ENCODE assay signal across 18 cellular contexts in the genomic region with DNA sequence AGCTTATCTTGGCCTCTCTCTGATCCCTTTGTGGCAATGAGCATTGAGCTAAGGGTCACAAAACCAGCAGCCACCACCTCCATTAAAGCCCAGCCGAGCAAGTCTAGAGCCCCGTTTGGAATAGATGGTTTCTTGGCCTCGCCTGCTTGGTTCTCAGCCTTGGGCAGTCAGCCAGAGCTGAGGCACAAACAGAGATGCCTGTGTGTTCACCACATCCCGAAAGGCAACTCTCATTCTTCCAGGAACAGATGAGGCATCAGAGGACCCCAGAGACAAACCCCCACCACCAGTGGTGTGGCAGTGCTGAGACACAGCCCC.
DNase-seq lines count a peak whose midpoint lies in the region; ATAC-seq, FAIRE-seq and TF ChIP-seq lines count a peak whose summit lies in the region.
"Had no signal": no experiment of that assay in that cellular context is flagged by ENCODE, and none has a peak within 500 bp of the region (broad histone marks: within the 10 kb centered on the region; RNA-seq: fewer than 3 reads in every experiment).

No MANE protein-coding gene starts in this region.

- H3K4me3 ChIP-seq in astrocyte (ENCODE audit: insufficient read depth, low read depth, low read length) (no peak overlapping the region), fibroblast of pulmonary artery (replicated peaks; ENCODE audit: low read depth, low read length) (no peak overlapping the region), esophagus squamous epithelium (no peak overlapping the region)
- H3K4me3 ChIP-seq: SK-N-MC had no signal

- H3K79me2 ChIP-seq in astrocyte (ENCODE audit: insufficient read depth, low read length) = no peaks in the 10 kb centered on the region

- H3K36me3 ChIP-seq in astrocyte (ENCODE audit: insufficient read depth, low read length) (no peaks in the 10 kb centered on the region), esophagus squamous epithelium (no peaks in the 10 kb centered on the region)

- H3K4me1 ChIP-seq in astrocyte (ENCODE audit: insufficient read depth, low read length) (no peaks in the 10 kb centered on the region), esophagus squamous epithelium (peaks cover 0 to 20% (median 0%) of the 10 kb centered on the region in 3 donors)

- no peak overlapping the region for H3K4me2 ChIP-seq in astrocyte (ENCODE audit: low read length)

- no peak overlapping the region for H3K27ac ChIP-seq in astrocyte (ENCODE audit: low read depth, low read length)
- H3K27ac ChIP-seq in RWPE1 = no peak overlapping the region
- H3K27ac ChIP-seq in esophagus squamous epithelium = no peak overlapping the region
- H3K27ac ChIP-seq: epithelial cell of prostate, SK-N-MC had no signal

- FAIRE-seq in astrocyte (lab: Jason Lieb, UNC) = no peak
- FAIRE-seq: GM19239 had no signal

- H3K27ac Mint-ChIP-seq in astrocyte (ENCODE audit: unreplicated experiment) = no peak overlapping the region
- H3K27ac Mint-ChIP-seq: stimulated activated naive CD8-positive, alpha-beta T cell treated with anti-CD3 and anti-CD28 coated beads, Interleukin-15, Interleukin-2, amounts not matched to agents 100 ng/mL and 50 ng/mL, for 24 hours had no signal

- intact Hi-C loops in esophagus squamous epithelium (cut with DNase I) = no loop called here

- no peaks in the 10 kb centered on the region for H3K36me3 Mint-ChIP-seq in astrocyte (ENCODE audit: low read depth, unreplicated experiment)

- POLR2A ChIA-PET in RWPE1 (lab: Yijun Ruan, JAX; ENCODE audit: low non-redundant PET) = no interaction called here

- H3K9ac ChIP-seq in astrocyte (ENCODE audit: low read length) = no peak overlapping the region

- TF ChIP-seq CTCF in astrocyte (IDR thresholded peaks at IDR 0.05; ENCODE audit: insufficient read depth, low read depth, low read length) = no peak
- TF ChIP-seq CTCF in fibroblast of pulmonary artery (IDR thresholded peaks at IDR 0.05; ENCODE audit: low read length, missing control alignments) = no peak
- TF ChIP-seq CTCF in RWPE1 (conservative IDR thresholded peaks at IDR 0.05; ENCODE audit: low read depth) = no peak
- no peak for TF ChIP-seq CTCF in omental fat pad (IDR thresholded peaks at IDR 0.05)
- TF ChIP-seq CTCF in esophagus squamous epithelium (IDR thresholded peaks at IDR 0.05) = no peak

- H2AFZ ChIP-seq in astrocyte (ENCODE audit: low read depth, low read length) = no peak overlapping the region

- no peak for TF ChIP-seq POLR2A in esophagus squamous epithelium (IDR thresholded peaks at IDR 0.05)

- peaks cover 88% of the 10 kb centered on the region for H3K27me3 Mint-ChIP-seq in astrocyte (ENCODE audit: low read depth, unreplicated experiment)

- H3K4me3 Mint-ChIP-seq in astrocyte (ENCODE audit: unreplicated experiment) = no peak overlapping the region
- H3K4me3 Mint-ChIP-seq: stimulated activated naive CD8-positive, alpha-beta T cell treated with anti-CD3 and anti-CD28 coated beads, Interleukin-15, Interleukin-2, amounts not matched to agents 100 ng/mL and 50 ng/mL, for 24 hours had no signal

- ATAC-seq in omental fat pad (ENCODE audit: low FRiP score) (no peak), GM21367 (IDR thresholded peaks at IDR 0.05; ENCODE audit: unreplicated experiment) (no peak)
- ATAC-seq: activated CD4-positive, CD25-positive, alpha-beta regulatory T cell treated with anti-CD3 and anti-CD28 coated beads, Interleukin-2, amount 50 U/mL, for 24 hours had no signal

- no peaks in the 10 kb centered on the region for H4K20me1 ChIP-seq in astrocyte (ENCODE audit: insufficient read depth, low read length)

- peaks cover 12% of the 10 kb centered on the region for H3K9me3 Mint-ChIP-seq in astrocyte (ENCODE audit: unreplicated experiment)
- H3K9me3 Mint-ChIP-seq: stimulated activated naive CD8-positive, alpha-beta T cell treated with anti-CD3 and anti-CD28 coated beads, Interleukin-15, Interleukin-2, amounts not matched to agents 100 ng/mL and 50 ng/mL, for 24 hours had no signal

- peak; percentile 6 for DNase-seq in EH (ENCODE audit: low read depth)
- DNase-seq in astrocyte (ENCODE audit: low read depth) = peak; percentile 21
- peak; percentile 13 for DNase-seq in fibroblast of pulmonary artery (ENCODE audit: low read depth)
- DNase-seq in retina = peak; percentile 9
- no peak for DNase-seq in RWPE1 (ENCODE audit: low spot score)
- no peak for DNase-seq in omental fat pad (ENCODE audit: low spot score)
- no peak for DNase-seq in esophagus squamous epithelium (lab: John Stamatoyannopoulos, UW)
- DNase-seq: amniotic stem cell, GOT3, mesenchymal stem cell, NCI-H1417 treated with DMSO at 0.1 percent for 48 hours, T-helper 9 cell had no signal

- CTCF ChIA-PET in RWPE1 (lab: Yijun Ruan, JAX) = interaction anchor here (0.6 to 0.7 kb wide), 3 partner anchors 33 to 549 kb away, joined by 3 to 4 read pairs (median 3); no protein-coding TSS in a partner anchor

- H3K27me3 ChIP-seq in astrocyte (ENCODE audit: insufficient read depth, low read length) = no peaks in the 10 kb centered on the region
- no peaks in the 10 kb centered on the region for H3K27me3 ChIP-seq in esophagus squamous epithelium

- H3K9me3 ChIP-seq in astrocyte (ENCODE audit: insufficient read depth, low read depth, low read length) (no peaks in the 10 kb centered on the region), esophagus squamous epithelium (no peaks in the 10 kb centered on the region)

- 60% methylated on average over 1 of the region's 4 CpGs; no CpG with 5 or more reads in 1 of the 2 donors for WGBS in esophagus squamous epithelium, 2 donors

- H3K4me1 Mint-ChIP-seq in astrocyte (ENCODE audit: low read depth, unreplicated experiment) = no peaks in the 10 kb centered on the region

Comparison
In these comparisons a context has a peak if more than half of its experiments do, and no peak if none do; other contexts are left out.
1. DNase-seq: peak in EH (single experiment), astrocyte (single experiment), fibroblast of pulmonary artery (single experiment) and retina (single experiment); none in RWPE1 (single experiment), omental fat pad (single experiment) and esophagus squamous epithelium (single experiment).